Comparison of ENCODE assay signal across 8 cellular contexts in genomic region chr19:45558399-45558878, GRCh38. TPM values are rescaled to one million over a fixed set of nuclear protein-coding genes. Genes with fewer than 3 reads are reported as not detected.
DNase-seq lines count a peak whose midpoint lies in the region; ATAC-seq and TF ChIP-seq lines count a peak whose summit lies in the region.

No MANE protein-coding gene starts in this region.

- no peak overlapping the region for H3K4me2 ChIP-seq in mammary epithelial cell (ENCODE audit: insufficient read depth, low read depth, low read length)

- intact Hi-C loops in mammary epithelial cell (cut with micrococcal nuclease): loop anchor here (1.0 kb wide), 2 partner anchors 35 to 65 kb away; no protein-coding TSS in a partner anchor

- H3K9me3 ChIP-seq in mammary epithelial cell (replicated peaks; ENCODE audit: insufficient read depth, low read length) (no peaks in the 10 kb centered on the region), liver (ENCODE audit: control insufficient read depth in 4 of 4, low read length in 3 of 4) (no peaks in the 10 kb centered on the region)

- H3K27ac ChIP-seq in mammary epithelial cell (ENCODE audit: insufficient read depth, low read depth, low read length): no peak overlapping the region
- no peak overlapping the region for H3K27ac ChIP-seq in liver (ENCODE audit: low read depth in 1 of 2, low read length in 2 of 2)

- no peak overlapping the region for H3K9ac ChIP-seq in mammary epithelial cell (ENCODE audit: insufficient read depth, low read length)
- no peak overlapping the region for H3K9ac ChIP-seq in liver (ENCODE audit: low read depth in 1 of 2, low read length in 2 of 2)

- peaks cover 16% of the 10 kb centered on the region for H3K79me2 ChIP-seq in mammary epithelial cell (ENCODE audit: insufficient read depth, low read length)

- no peak for ATAC-seq in HG03025 (IDR thresholded peaks at IDR 0.05; ENCODE audit: low FRiP score, unreplicated experiment)

- no peaks in the 10 kb centered on the region for H4K20me1 ChIP-seq in mammary epithelial cell (ENCODE audit: insufficient read depth, low read length)

- H2AFZ ChIP-seq in mammary epithelial cell (ENCODE audit: low read depth, low read length): no peak overlapping the region

- H3K4me1 ChIP-seq in mammary epithelial cell (ENCODE audit: insufficient read depth, low read length): peaks cover 20% of the 10 kb centered on the region
- H3K4me1 ChIP-seq in liver (ENCODE audit: control insufficient read depth in 4 of 4, insufficient read depth in 4 of 4, low read length in 3 of 4): no peaks in the 10 kb centered on the region

- peak; percentile 66 to 75 for TF ChIP-seq RAD21 in liver (IDR thresholded peaks at IDR 0.05)

- WGBS in mammary epithelial cell (ENCODE audit: low coverage, missing lambda C conversion rate): 19% methylated on average over 9 of the region's 10 CpGs
- 77% methylated on average over 10 of the region's 10 CpGs for WGBS in liver

- DNase-seq in NCI-H1436 (lab: John Stamatoyannopoulos, UW) (peak; percentile 19), NCI-H1436 treated with DMSO at 0.1 percent for 48 hours (lab: John Stamatoyannopoulos, UW) (no peak), NCI-H1694 treated with DMSO at 0.1 percent for 48 hours (lab: John Stamatoyannopoulos, UW) (peak; percentile 59), mammary epithelial cell (peak; percentile 40)
- peak in 3 of 4 experiments; percentile 23 to 47 (median 35) for DNase-seq in activated CD4-positive, CD25-positive, alpha-beta regulatory T cell (lab: John Stamatoyannopoulos, UW)
- peak; percentile 31 for DNase-seq in stimulated activated CD8-positive, alpha-beta memory T cell treated with anti-CD3 and anti-CD28 coated beads, Interleukin-12 subunit alpha, Interleukin-12 subunit beta, amount 100 ng/mL, for 4 hours (ENCODE audit: low read depth)

- in situ Hi-C loops in mammary epithelial cell (cut with MboI; ENCODE audit: low sequenced_read_pairs in 2 of 2): loop anchor here in 1 of 2 donors (5.0 kb wide), 1 partner anchor 36 kb away; no protein-coding TSS in a partner anchor

- H3K4me3 ChIP-seq in mammary epithelial cell (replicated peaks in 1 of 3; ENCODE audit: insufficient read depth in 1 of 3, low read depth in 2 of 3, low read length in 3 of 3) (no peak overlapping the region), liver (ENCODE audit: low read depth in 1 of 3, low read length in 3 of 3) (no peak overlapping the region)

- no TSS peak for BruUV-seq in mammary epithelial cell (replicated peaks; lab: Mats Ljungman, UMichigan)

- H3K27me3 ChIP-seq in mammary epithelial cell (ENCODE audit: insufficient read depth, low read length) (no peaks in the 10 kb centered on the region), liver (ENCODE audit: control insufficient read depth in 4 of 4, insufficient read depth in 4 of 4, low read length in 3 of 4) (no peaks in the 10 kb centered on the region)

- no peaks in the 10 kb centered on the region for H3K36me3 ChIP-seq in mammary epithelial cell (ENCODE audit: insufficient read depth, low read length)
- peaks cover 0 to 2% (median under 1%) of the 10 kb centered on the region in 4 donors for H3K36me3 ChIP-seq in liver (ENCODE audit: control insufficient read depth in 4 of 4, insufficient read depth in 3 of 4, low read depth in 1 of 4, low read length in 3 of 4)

- CTCF ChIA-PET in mammary epithelial cell (lab: Charles Lee; ENCODE audit: low non-redundant PET): interaction anchor here (0.5 to 1.0 kb wide), 4 partner anchors 10 to 134 kb away, joined by 3 to 10 read pairs (median 3); partner anchors contain the start of genes QPCTL and SNRPD2

- TF ChIP-seq CTCF in mammary epithelial cell (conservative IDR thresholded peaks at IDR 0.05 in 1 of 2, IDR thresholded peaks at IDR 0.05 in 1 of 2; ENCODE audit: extremely low read depth in 1 of 2, insufficient read depth in 1 of 2, low read depth in 1 of 2, low read length in 2 of 2) (peak; percentile 88 to 90), liver (IDR thresholded peaks at IDR 0.05; ENCODE audit: low read depth, low read length, missing input control) (peak; percentile 41)

- dilution Hi-C loops in mammary epithelial cell (cut with HindIII; ENCODE audit: low sequenced_read_pairs): loop anchor here (5.0 kb wide), 4 partner anchors 51 to 201 kb away; partner anchors contain the start of gene VASP

TF ChIP-seq in liver, 16 proteins besides CTCF, POLR2A, EP300 and RAD21:
- TF ChIP-seq GABPA (IDR thresholded peaks at IDR 0.05 in 1 of 2, conservative IDR thresholded peaks at IDR 0.05 in 1 of 2) (no peak), TAF1 (conservative IDR thresholded peaks at IDR 0.05) (no peak)

RNA-seq across cellular contexts. Expression of gene OPA3, which starts 26.2 kb away (rescaled TPM):
- total RNA-seq in mammary epithelial cell (10 to 100 TPM; 13.7 to 17.4 TPM), liver (1 to 10 TPM; 3.8 to 6.7 TPM)
- polyA plus RNA-seq in mammary epithelial cell (20.3 TPM), liver (1 to 10 TPM; 5.8 to 9.4 TPM)
- polyA minus RNA-seq in mammary epithelial cell: 22.0 TPM

RNA-seq across cellular contexts. Expression of gene GPR4, which starts 43.6 kb away (rescaled TPM):
- total RNA-seq in mammary epithelial cell (not detected), liver (under 1 TPM; 0.37 to 0.84 TPM)
- polyA plus RNA-seq in mammary epithelial cell (0.02 TPM), liver (1 to 10 TPM; 1.1 to 1.9 TPM)
- polyA minus RNA-seq in mammary epithelial cell: not detected

RNA-seq across cellular contexts. Expression of gene VASP, which starts 51.2 kb away (rescaled TPM):
- total RNA-seq in mammary epithelial cell (100 to 1,000 TPM; 160 to 201 TPM), liver (10 to 100 TPM; 20.2 to 29.1 TPM)
- polyA plus RNA-seq in mammary epithelial cell (93.9 TPM), liver (10 to 100 TPM in 1 of 2 donors, 1 to 10 TPM in 1; 7.3 to 25.3 TPM)
- polyA minus RNA-seq in mammary epithelial cell: 122 TPM

Comparison
In these comparisons a context has a peak if more than half of its experiments do, and no peak if none do; other contexts are left out.
1. RNA of gene VASP, which starts 51.2 kb away (total RNA-seq): 160 to 201 TPM in mammary epithelial cell; 20.2 to 29.1 TPM in liver; every median in the first group is over 4 times any median in the second.